Comparison of ENCODE assay signal across 17 cellular contexts in genomic region chr5:158162479-158162878, GRCh38.
DNase-seq lines count a peak whose midpoint lies in the region; ATAC-seq and TF ChIP-seq lines count a peak whose summit lies in the region.
"Had no signal": no experiment of that assay in that cellular context is flagged by ENCODE, and none has a peak within 500 bp of the region (broad histone marks: within the 10 kb centered on the region; RNA-seq: fewer than 3 reads in every experiment).

No MANE protein-coding gene starts in this region.

- no peaks in the 10 kb centered on the region for H4K20me1 ChIP-seq in DND-41 (ENCODE audit: insufficient read depth, low read length)
- H4K20me1 ChIP-seq: BLaER1 had no signal

- no peaks in the 10 kb centered on the region for H3K27me3 ChIP-seq in DND-41 (ENCODE audit: insufficient read depth, low read length, poor library complexity)
- no peaks in the 10 kb centered on the region for H3K27me3 ChIP-seq in CD8-positive, alpha-beta memory T cell (ENCODE audit: insufficient read depth, low read length, poor library complexity, severe bottlenecking)
- H3K27me3 ChIP-seq: BLaER1 had no signal

- intact Hi-C loops in left colon (cut with DNase I, micrococcal nuclease), result no loop called here

- DNase-seq in DND-41, result no peak
- DNase-seq in NCI-H1436 treated with DMSO at 0.1 percent for 48 hours (lab: John Stamatoyannopoulos, UW), result peak; percentile 18
- DNase-seq in NCI-H748 (lab: John Stamatoyannopoulos, UW; ENCODE audit: unreplicated experiment), result peak; percentile 64
- DNase-seq in left colon, result peak; percentile 37 to 48
- no peak for DNase-seq in T-cell
- DNase-seq in SW 1271 (lab: John Stamatoyannopoulos, UW), result no peak
- DNase-seq in substantia nigra (lab: John Stamatoyannopoulos, UW), result no peak
- no peak for DNase-seq in CD8-positive, alpha-beta memory T cell
- DNase-seq: 8988T, AML-193, DMS53, GOT3, HFFc6 had no signal

- H3K9me3 Mint-ChIP-seq in T-cell, result no peaks in the 10 kb centered on the region
- H3K9me3 Mint-ChIP-seq in CD8-positive, alpha-beta memory T cell, result peaks cover 0 to 2% (median 0%) of the 10 kb centered on the region in 5 donors
- H3K9me3 Mint-ChIP-seq: HFFc6 had no signal

- H3K27me3 Mint-ChIP-seq in T-cell, result peaks cover 9 to 11% of the 10 kb centered on the region in 2 donors
- peaks cover 5 to 27% of the 10 kb centered on the region in 2 donors for H3K27me3 Mint-ChIP-seq in CD8-positive, alpha-beta memory T cell

- no peak overlapping the region for H3K4me3 Mint-ChIP-seq in T-cell
- H3K4me3 Mint-ChIP-seq in CD8-positive, alpha-beta memory T cell, result no peak overlapping the region
- H3K4me3 Mint-ChIP-seq: HFFc6 had no signal

- ATAC-seq in DND-41 (ENCODE audit: insufficient read depth, low read depth), result no peak
- peak; percentile 92 for ATAC-seq in left colon
- ATAC-seq in T-cell (replicated peaks in 1 of 4), result no peak
- ATAC-seq: GM12878, HepG2 had no signal

- no peak overlapping the region for H3K4me2 ChIP-seq in DND-41 (ENCODE audit: insufficient read depth, low read length)
- H3K4me2 ChIP-seq: BLaER1 had no signal

- H3K4me3 ChIP-seq in DND-41 (ENCODE audit: low read depth in 1 of 2, low read length in 2 of 2), result no peak overlapping the region
- no peak overlapping the region for H3K4me3 ChIP-seq in CD8-positive, alpha-beta memory T cell (ENCODE audit: low read length)
- H3K4me3 ChIP-seq: BLaER1, GM12878, HAP-1 had no signal

- H3K27ac Mint-ChIP-seq in T-cell, result no peak overlapping the region
- no peak overlapping the region for H3K27ac Mint-ChIP-seq in CD8-positive, alpha-beta memory T cell
- H3K27ac Mint-ChIP-seq: HFFc6 had no signal

- no peak overlapping the region for H3K9ac ChIP-seq in DND-41 (ENCODE audit: low read depth, low read length)
- H3K9ac ChIP-seq: BLaER1 had no signal

- H3K9me3 ChIP-seq in DND-41 (ENCODE audit: insufficient read depth, low read length, severe bottlenecking), result no peaks in the 10 kb centered on the region
- H3K9me3 ChIP-seq in CD8-positive, alpha-beta memory T cell (ENCODE audit: low read length), result no peaks in the 10 kb centered on the region
- H3K9me3 ChIP-seq: HAP-1 had no signal

- no peak for TF ChIP-seq CTCF in DND-41 (IDR thresholded peaks at IDR 0.05; ENCODE audit: borderline replicate concordance, extremely low read depth, low read length, poor library complexity, severe bottlenecking)

- POLR2A ChIA-PET in T-cell (lab: Charles Lee), result no interaction called here
- POLR2A ChIA-PET in CD8-positive, alpha-beta memory T cell (lab: Charles Lee), result no interaction called here

- peaks cover 8% of the 10 kb centered on the region for H3K4me1 ChIP-seq in DND-41 (ENCODE audit: insufficient read depth, low read length)
- no peaks in the 10 kb centered on the region for H3K4me1 ChIP-seq in CD8-positive, alpha-beta memory T cell (ENCODE audit: insufficient read depth, low read length)
- H3K4me1 ChIP-seq: HAP-1 had no signal

- H3K27ac ChIP-seq in DND-41 (ENCODE audit: low read length) (no peak overlapping the region), substantia nigra (ENCODE audit: low read depth, low read length, poor library complexity, severe bottlenecking) (no peak overlapping the region)
- no peak overlapping the region for H3K27ac ChIP-seq in CD8-positive, alpha-beta memory T cell (ENCODE audit: low read depth, low read length)
- H3K27ac ChIP-seq: BLaER1 had no signal

- H3K79me2 ChIP-seq in DND-41 (ENCODE audit: insufficient read depth, low read length), result no peaks in the 10 kb centered on the region

- no peaks in the 10 kb centered on the region for H3K4me1 Mint-ChIP-seq in T-cell
- no peaks in the 10 kb centered on the region for H3K4me1 Mint-ChIP-seq in CD8-positive, alpha-beta memory T cell

- H2AFZ ChIP-seq in DND-41 (ENCODE audit: low read depth, low read length), result 0 out of 2 replicates have a peak overlapping the region, but pooled peaks have one; percentile 3

- no peaks in the 10 kb centered on the region for H3K36me3 ChIP-seq in DND-41 (ENCODE audit: insufficient read depth, low read length)
- no peaks in the 10 kb centered on the region for H3K36me3 ChIP-seq in CD8-positive, alpha-beta memory T cell (ENCODE audit: insufficient read depth, low read length)
- H3K36me3 ChIP-seq: BLaER1, HAP-1 had no signal

- H3K36me3 Mint-ChIP-seq in T-cell, result no peaks in the 10 kb centered on the region
- H3K36me3 Mint-ChIP-seq in CD8-positive, alpha-beta memory T cell, result peaks cover 0 to 2% (median 0%) of the 10 kb centered on the region in 3 donors

- CTCF ChIA-PET in T-cell (lab: Charles Lee), result interaction anchor here (0.6 kb wide), 2 partner anchors 14 to 101 kb away, joined by 3 to 4 read pairs; no protein-coding TSS in a partner anchor
- CTCF ChIA-PET in CD8-positive, alpha-beta memory T cell (lab: Charles Lee), result interaction anchor here (2.4 kb wide), 1 partner anchor 13 kb away, joined by 7 read pairs; no protein-coding TSS in a partner anchor

Comparison
In these comparisons a context has a peak if more than half of its experiments do, and no peak if none do; other contexts are left out.
1. DNase-seq: peak in NCI-H1436 treated with DMSO at 0.1 percent for 48 hours (single experiment), NCI-H748 (single experiment) and left colon (2 of 2); none in DND-41 (single experiment), T-cell (0 of 34), SW 1271 (0 of 2), substantia nigra (0 of 49) and CD8-positive, alpha-beta memory T cell (0 of 5).